19 cellular contexts compared by ENCODE assay signal in genomic region chr15:66611257-66612053, GRCh38. TPM values are rescaled to one million over a fixed set of nuclear protein-coding genes. Genes with fewer than 3 reads are reported as not detected.
A peak's percentile ranks its signal among the peaks of the same experiment; 100 is the strongest.
DNase-seq lines count a peak whose midpoint lies in the region; ATAC-seq, FAIRE-seq and TF ChIP-seq lines count a peak whose summit lies in the region.
"Had no signal": no experiment of that assay in that cellular context is flagged by ENCODE, and none has a peak within 500 bp of the region (broad histone marks: within the 10 kb centered on the region; RNA-seq: fewer than 3 reads in every experiment).

No MANE protein-coding gene starts in this region.

- H3K79me1 ChIP-seq in IMR-90 (ENCODE audit: low read depth in 1 of 2, low read length in 2 of 2), result no peaks in the 10 kb centered on the region

- DNase-seq in IMR-90 (no peak), K562 (ENCODE audit: extremely low read depth in 1 of 4, low spot score in 3 of 4) (no peak), lower lobe of right lung (peak; percentile 53), thoracic aorta (ENCODE audit: low spot score) (no peak), SKM-1 treated with dmso at 0.1 percent for 144 hours (lab: John Stamatoyannopoulos, UW; ENCODE audit: unreplicated experiment) (no peak), mesenteric fat pad (ENCODE audit: low spot score) (no peak)
- no peak for DNase-seq in stimulated activated naive B cell treated with anti-CD40 and anti-IgM and Interleukin-4, amounts not matched to agents 10 μg/mL and 1 μg/mL and 100 μg/mL, for 72 hours
- DNase-seq: activated CD4-positive, alpha-beta memory T cell treated with anti-CD3 and anti-CD28 coated beads for 36 hours; activated naive CD8-positive, alpha-beta T cell treated with anti-CD3 and anti-CD28 coated beads for 36 hours; activated T-cell treated with anti-CD3 and anti-CD28 coated beads, Interleukin-2, amount 50 U/mL, for 24 hours; DMS153; esophagus squamous epithelium; immature natural killer cell; NCI-H524 treated with DMSO at 0.1 percent for 48 hours; occipital lobe; stimulated activated CD4-positive, alpha-beta T cell treated with anti-CD3 and anti-CD28 coated beads, Interleukin-4, amount 100 ng/mL, for 1 hour had no signal

- no peak overlapping the region for H3K27ac ChIP-seq in IMR-90 (ENCODE audit: insufficient read depth, low read length)
- no peak overlapping the region for H3K27ac ChIP-seq in K562 (ENCODE audit: extremely low read depth, low read depth, low read length)
- no peak overlapping the region for H3K27ac ChIP-seq in lower lobe of right lung
- H3K27ac ChIP-seq in thoracic aorta, result peak overlapping the region in 1 of 2 donors; percentile 15
- H3K27ac ChIP-seq: esophagus squamous epithelium had no signal

- FAIRE-seq in K562 (lab: Jason Lieb, UNC), result peak; percentile 59
- FAIRE-seq: bronchial epithelial cell had no signal

- H3K4me1 ChIP-seq in IMR-90 (ENCODE audit: control insufficient read depth, insufficient read depth, low read length) (no peaks in the 10 kb centered on the region), K562 (replicated peaks in 1 of 2; ENCODE audit: control insufficient read depth in 2 of 2, insufficient read depth in 2 of 2, low read length in 2 of 2) (peaks cover 0 to 9% of the 10 kb centered on the region in 2 experiments; a peak in 3 of 5 replicates), lower lobe of right lung (peaks cover 31% of the 10 kb centered on the region), thoracic aorta (ENCODE audit: control insufficient read depth in 1 of 2, low read depth in 2 of 2) (peaks cover 0 to 12% of the 10 kb centered on the region in 2 donors)

- no peak overlapping the region for H2BK120ac ChIP-seq in IMR-90 (ENCODE audit: low read depth, low read length)

- peak; percentile 35 for ATAC-seq in IMR-90 (ENCODE audit: low read depth)
- ATAC-seq in K562, result no peak
- ATAC-seq in lower lobe of right lung, result peak; percentile 60 to 85
- no peak for ATAC-seq in thoracic aorta (ENCODE audit: insufficient number of reproducible peaks, low FRiP score, low read depth)
- no peak for ATAC-seq in stimulated activated naive B cell treated with anti-CD40 and anti-IgM and Interleukin-4, amounts not matched to agents 10 μg/mL and 1 μg/mL and 100 μg/mL, for 72 hours (replicated peaks)

- peaks cover 0 to 4% of the 10 kb centered on the region in 2 donors for H3K9me3 Mint-ChIP-seq in stimulated activated naive B cell treated with anti-CD40 and anti-IgM and Interleukin-4, amounts not matched to agents 10 μg/mL and 1 μg/mL and 100 μg/mL, for 72 hours
- H3K9me3 Mint-ChIP-seq: activated CD4-positive, alpha-beta memory T cell treated with anti-CD3 and anti-CD28 coated beads for 36 hours; activated T-cell treated with anti-CD3 and anti-CD28 coated beads, Interleukin-2, amount 50 U/mL, for 24 hours; immature natural killer cell had no signal

- H3K27me3 ChIP-seq in IMR-90 (ENCODE audit: control insufficient read depth, insufficient read depth, low read length), result peaks cover 5% of the 10 kb centered on the region; the same call in 1 of the 2 replicates
- H3K27me3 ChIP-seq in K562 (ENCODE audit: control insufficient read depth in 2 of 2, insufficient read depth in 2 of 2, low read length in 2 of 2), result no peaks in the 10 kb centered on the region
- no peaks in the 10 kb centered on the region for H3K27me3 ChIP-seq in lower lobe of right lung (ENCODE audit: low read depth)
- H3K27me3 ChIP-seq in thoracic aorta (replicated peaks; ENCODE audit: insufficient read depth), result no peaks in the 10 kb centered on the region
- H3K27me3 ChIP-seq: dorsolateral prefrontal cortex had no signal

- no peak for TF ChIP-seq CTCF in IMR-90 (conservative IDR thresholded peaks at IDR 0.05; ENCODE audit: low read depth, low read length)
- TF ChIP-seq CTCF in K562 (IDR thresholded peaks at IDR 0.05 in 2 of 3, conservative IDR thresholded peaks at IDR 0.05 in 1 of 3; ENCODE audit: insufficient read depth in 2 of 3, low read depth in 1 of 3, low read length in 3 of 3), result no peak
- no peak for TF ChIP-seq CTCF in lower lobe of right lung (IDR thresholded peaks at IDR 0.05)
- peak; percentile 17 for TF ChIP-seq CTCF in thoracic aorta (IDR thresholded peaks at IDR 0.05)

- peaks cover 0 to 4% of the 10 kb centered on the region in 2 donors for H3K36me3 Mint-ChIP-seq in stimulated activated naive B cell treated with anti-CD40 and anti-IgM and Interleukin-4, amounts not matched to agents 10 μg/mL and 1 μg/mL and 100 μg/mL, for 72 hours
- H3K36me3 Mint-ChIP-seq: activated CD4-positive, alpha-beta memory T cell treated with anti-CD3 and anti-CD28 coated beads for 36 hours; activated naive CD8-positive, alpha-beta T cell treated with anti-CD3 and anti-CD28 coated beads for 36 hours; immature natural killer cell had no signal

- H3K36me3 ChIP-seq in IMR-90 (ENCODE audit: control insufficient read depth, insufficient read depth, low read length) (no peaks in the 10 kb centered on the region), K562 (ENCODE audit: control insufficient read depth, insufficient read depth, low read length) (peaks cover 65% of the 10 kb centered on the region), lower lobe of right lung (no peaks in the 10 kb centered on the region), thoracic aorta (no peaks in the 10 kb centered on the region)
- H3K36me3 ChIP-seq: esophagus squamous epithelium had no signal

- TF ChIP-seq RAD21 in IMR-90 (IDR thresholded peaks at IDR 0.05; ENCODE audit: low read length) (no peak), K562 (CRISPR knock-in tag; conservative IDR thresholded peaks at IDR 0.05 in 1 of 2, IDR thresholded peaks at IDR 0.05 in 1 of 2) (no peak)

- H4K20me1 ChIP-seq in IMR-90 (ENCODE audit: insufficient read depth, low read length), result no peaks in the 10 kb centered on the region
- peaks cover 18% of the 10 kb centered on the region; the same call in 1 of the 2 replicates for H4K20me1 ChIP-seq in K562 (replicated peaks; ENCODE audit: control insufficient read depth, insufficient read depth, low read length)

- TF ChIP-seq POLR2A in IMR-90 (IDR thresholded peaks at IDR 0.05; ENCODE audit: low read depth, low read length) (no peak), K562 (conservative IDR thresholded peaks at IDR 0.05) (no peak)

- no peak overlapping the region for H3K27ac Mint-ChIP-seq in stimulated activated naive B cell treated with anti-CD40 and anti-IgM and Interleukin-4, amounts not matched to agents 10 μg/mL and 1 μg/mL and 100 μg/mL, for 72 hours
- H3K27ac Mint-ChIP-seq: activated CD4-positive, alpha-beta memory T cell treated with anti-CD3 and anti-CD28 coated beads for 36 hours; activated naive CD8-positive, alpha-beta T cell treated with anti-CD3 and anti-CD28 coated beads for 36 hours; activated T-cell treated with anti-CD3 and anti-CD28 coated beads, Interleukin-2, amount 50 U/mL, for 24 hours; immature natural killer cell had no signal

- H3K27me3 Mint-ChIP-seq in stimulated activated naive B cell treated with anti-CD40 and anti-IgM and Interleukin-4, amounts not matched to agents 10 μg/mL and 1 μg/mL and 100 μg/mL, for 72 hours, result no peaks in the 10 kb centered on the region
- H3K27me3 Mint-ChIP-seq: activated CD4-positive, alpha-beta memory T cell treated with anti-CD3 and anti-CD28 coated beads for 36 hours; activated naive CD8-positive, alpha-beta T cell treated with anti-CD3 and anti-CD28 coated beads for 36 hours; activated T-cell treated with anti-CD3 and anti-CD28 coated beads, Interleukin-2, amount 50 U/mL, for 24 hours had no signal

- dilution Hi-C loops in IMR-90 (cut with HindIII; ENCODE audit: low sequenced_read_pairs, unreplicated experiment), result no loop called here

- peaks cover 86% of the 10 kb centered on the region for H3K79me2 ChIP-seq in K562 (ENCODE audit: control insufficient read depth, insufficient read depth, low read length)

- H3K9me1 ChIP-seq in IMR-90 (ENCODE audit: insufficient read depth, low read length) (no peaks in the 10 kb centered on the region; the same call in 1 of the 2 replicates), K562 (ENCODE audit: control insufficient read depth, insufficient read depth, low read length) (no peaks in the 10 kb centered on the region)

- H2AK5ac ChIP-seq in IMR-90 (ENCODE audit: low read depth, low read length), result no peak overlapping the region

- H3K9ac ChIP-seq in IMR-90 (ENCODE audit: low read depth, low read length) (no peak overlapping the region), K562 (ENCODE audit: insufficient read depth in 1 of 2, low read depth in 2 of 2, low read length in 2 of 2) (peak overlapping the region in 1 of 2 experiments; percentile 76; a peak in 2 of 4 replicates)

- no peak overlapping the region for H2BK15ac ChIP-seq in IMR-90 (ENCODE audit: low read depth, low read length)

- H3K4me3 ChIP-seq in IMR-90 (ENCODE audit: insufficient read depth, low read depth, low read length), result no peak overlapping the region
- H3K4me3 ChIP-seq in K562, result no peak overlapping the region
- H3K4me3 ChIP-seq in lower lobe of right lung, result no peak overlapping the region
- H3K4me3 ChIP-seq in thoracic aorta, result no peak overlapping the region
- H3K4me3 ChIP-seq: dorsolateral prefrontal cortex, esophagus squamous epithelium had no signal

- 60% methylated on average over 2 of the region's 13 CpGs; no CpG with 5 or more reads in 1 of the 2 experiments for WGBS in IMR-90 (ENCODE audit: extremely low coverage in 2 of 2, insufficient read length in 1 of 2), 2 experiments
- 85% methylated on average over 8 of the region's 13 CpGs for WGBS in K562 (ENCODE audit: insufficient coverage, low coverage, missing lambda C conversion rate)

- no peak overlapping the region for H3K4me2 ChIP-seq in IMR-90 (ENCODE audit: low read depth, low read length)
- no peak overlapping the region for H3K4me2 ChIP-seq in K562 (ENCODE audit: insufficient read depth, low read length)

- H3K9me3 ChIP-seq in IMR-90 (ENCODE audit: control insufficient read depth, insufficient read depth, low read length) (no peaks in the 10 kb centered on the region), K562 (replicated peaks; ENCODE audit: control insufficient read depth, insufficient read depth, low read depth, low read length) (no peaks in the 10 kb centered on the region), lower lobe of right lung (no peaks in the 10 kb centered on the region), thoracic aorta (no peaks in the 10 kb centered on the region)
- H3K9me3 ChIP-seq: esophagus squamous epithelium had no signal

- peak overlapping the region; percentile 63 for H2AFZ ChIP-seq in IMR-90 (replicated peaks; ENCODE audit: low read length, poor library complexity)
- no peak overlapping the region for H2AFZ ChIP-seq in K562 (ENCODE audit: low read depth, low read length)

- no peak overlapping the region for H4K8ac ChIP-seq in IMR-90 (ENCODE audit: low read depth in 2 of 2, low read length in 2 of 2)

- in situ Hi-C loops in IMR-90 (cut with MboI; ENCODE audit: low sequenced_read_pairs) (loop anchor here (5.0 kb wide), 2 partner anchors 86 to 256 kb away; no protein-coding TSS in a partner anchor), K562 (cut with MboI) (loop anchor here (10.0 kb wide), 1 partner anchor 163 kb away; no protein-coding TSS in a partner anchor)

- no peak overlapping the region for H3K18ac ChIP-seq in IMR-90 (ENCODE audit: low read depth, low read length)

- BruUV-seq in IMR-90 (replicated peaks; lab: Mats Ljungman, UMichigan) (no TSS peak), K562 (replicated peaks; lab: Mats Ljungman, UMichigan) (no TSS peak)

- no peak overlapping the region for H3K56ac ChIP-seq in IMR-90 (ENCODE audit: extremely low read depth, insufficient read depth, low read length)

- H4K5ac ChIP-seq in IMR-90 (ENCODE audit: low read depth, low read length), result no peak overlapping the region

- TF ChIP-seq EP300 in K562 (IDR thresholded peaks at IDR 0.05; ENCODE audit: low read length), result no peak

- POLR2A ChIA-PET in IMR-90 (lab: Charles Lee; ENCODE audit: unreplicated experiment) (no interaction called here), K562 (lab: Yijun Ruan, JAX) (interaction anchor here (1.1 to 1.8 kb wide), 3 partner anchors 18 to 36 kb away, joined by 3 to 4 read pairs (median 3); no protein-coding TSS in a partner anchor)

- H2BK20ac ChIP-seq in IMR-90 (ENCODE audit: low read depth, low read length), result no peak overlapping the region

- no peak overlapping the region for H3K23ac ChIP-seq in IMR-90 (ENCODE audit: low read depth, low read length)

- intact Hi-C loops in IMR-90 (cut with micrococcal nuclease) (no loop called here), K562 (cut with micrococcal nuclease) (no loop called here), lower lobe of right lung (cut with DNase I) (no loop called here)

- H3K4me3 Mint-ChIP-seq in stimulated activated naive B cell treated with anti-CD40 and anti-IgM and Interleukin-4, amounts not matched to agents 10 μg/mL and 1 μg/mL and 100 μg/mL, for 72 hours, result no peak overlapping the region
- H3K4me3 Mint-ChIP-seq: activated CD4-positive, alpha-beta memory T cell treated with anti-CD3 and anti-CD28 coated beads for 36 hours; activated naive CD8-positive, alpha-beta T cell treated with anti-CD3 and anti-CD28 coated beads for 36 hours; activated T-cell treated with anti-CD3 and anti-CD28 coated beads, Interleukin-2, amount 50 U/mL, for 24 hours; immature natural killer cell had no signal

- no peak overlapping the region for H4K91ac ChIP-seq in IMR-90 (ENCODE audit: insufficient read depth, low read depth, low read length)

- no peak overlapping the region for H3K4ac ChIP-seq in IMR-90 (ENCODE audit: low read depth, low read length)

- CTCF ChIA-PET in IMR-90 (lab: Yijun Ruan, JAX) (interaction anchor here (1.3 kb wide), 1 partner anchor 10 kb away, joined by 3 read pairs; no protein-coding TSS in a partner anchor), K562 (lab: Yijun Ruan, JAX; ENCODE audit: low intra/inter-chr PET ratio) (no interaction called here)

- H3K4me1 Mint-ChIP-seq in stimulated activated naive B cell treated with anti-CD40 and anti-IgM and Interleukin-4, amounts not matched to agents 10 μg/mL and 1 μg/mL and 100 μg/mL, for 72 hours, result peaks cover 25 to 38% of the 10 kb centered on the region in 2 donors

- H2AK9ac ChIP-seq in IMR-90 (replicated peaks; ENCODE audit: low read depth, low read length, poor library complexity), result peak overlapping the region; percentile 72

- H3K14ac ChIP-seq in IMR-90 (replicated peaks; ENCODE audit: low read depth, low read length), result no peak overlapping the region

- no peak overlapping the region for H2BK5ac ChIP-seq in IMR-90 (ENCODE audit: low read depth, low read length, poor library complexity, severe bottlenecking)

RNA-seq across cellular contexts. Expression of gene LCTL, which starts 45.7 kb away (rescaled TPM):
- total RNA-seq in IMR-90 (2012; rRNA removed) (8.9 and 10.4 TPM in 2 replicates), K562 (2014; rRNA removed) (not detected in 2 replicates), K562 (2014; rRNA removed; fragmentation: Illumina TruSeq; extraction: Trizol) (not detected in 2 replicates), K562 (2015; rRNA removed; fragmentation: Illumina TruSeq; extraction: Trizol) (not detected in 2 replicates), K562 (2021) (not detected in 2 replicates), lower lobe of right lung (not detected), thoracic aorta (not detected), mesenteric fat pad (not detected)
- polyA plus RNA-seq in IMR-90 (2012; rRNA removed) (10.3 and 10.5 TPM in 2 replicates), K562 (2011; rRNA removed) (0.03 and 0.08 TPM in 2 replicates), K562 (2014; fragmentation: Illumina TruSeq; extraction: Trizol) (not detected in 2 replicates), K562 (2014; fragmentation: Nextera tagmentation; extraction: Ambion mirVana) (under 1 TPM; 0.17 to 0.31 TPM), K562 (2014; rRNA removed) (not detected in 2 replicates)
- 4.7 and 8.1 TPM in 2 replicates for polyA plus RNA-seq in IMR-90 (2012; cell fraction: cytosol; rRNA removed)
- 10.0 and 14.8 TPM in 2 replicates for polyA plus RNA-seq in IMR-90 (2012; cell fraction: nucleus; rRNA removed; ENCODE audit: low replicate concordance)
- not detected in 2 replicates for total RNA-seq in K562 (2011; cell fraction: chromatin; rRNA removed; ENCODE audit: low replicate concordance)
- total RNA-seq in K562 (2011; cell fraction: nucleolus; rRNA removed), result 0.17 TPM in 1 of 2 replicates, not detected in the other
- total RNA-seq in K562 (2011; cell fraction: nucleoplasm; rRNA removed), result not detected in 2 replicates
- 0.03 and 0.06 TPM in 2 replicates for polyA plus RNA-seq in K562 (2011; cell fraction: cytosol; rRNA removed)
- polyA plus RNA-seq in K562 (2011; cell fraction: nucleus; rRNA removed), result 0.23 TPM in 1 of 2 replicates, not detected in the other
- polyA plus RNA-seq in K562 (2012), result 0.12 and 0.21 TPM in 2 replicates
- not detected in 2 replicates for polyA minus RNA-seq in K562 (2011; rRNA and poly(A)+ RNA removed)
- not detected in 2 replicates for polyA minus RNA-seq in K562 (2011; cell fraction: cytosol; rRNA and poly(A)+ RNA removed)
- polyA minus RNA-seq in K562 (2011; cell fraction: nucleus; rRNA and poly(A)+ RNA removed), result not detected in 2 replicates
- total RNA-seq: activated CD4-positive, alpha-beta memory T cell treated with anti-CD3 and anti-CD28 coated beads for 36 hours; activated naive CD8-positive, alpha-beta T cell treated with anti-CD3 and anti-CD28 coated beads for 36 hours; esophagus squamous epithelium; mononuclear cell had no signal

Comparison
In these comparisons a context has a peak if more than half of its experiments do, and no peak if none do; other contexts are left out.
1. ATAC-seq: peak in IMR-90 (single experiment) and lower lobe of right lung (2 of 2); none in K562 (single experiment), thoracic aorta (single experiment) and stimulated activated naive B cell treated with anti-CD40 and anti-IgM and Interleukin-4, amounts not matched to agents 10 μg/mL and 1 μg/mL and 100 μg/mL, for 72 hours (0 of 2).